Comparison of ENCODE assay signal across 18 cellular contexts in genomic region chr15:55084216-55084615, GRCh38.
A peak's percentile ranks its signal among the peaks of the same experiment; 100 is the strongest.
DNase-seq lines count a peak whose midpoint lies in the region; ATAC-seq lines count a peak whose summit lies in the region.
"Had no signal": no experiment of that assay in that cellular context is flagged by ENCODE, and none has a peak within 500 bp of the region (broad histone marks: within the 10 kb centered on the region; RNA-seq: fewer than 3 reads in every experiment).

No MANE protein-coding gene starts in this region.

- peaks cover 9% of the 10 kb centered on the region for H3K27me3 Mint-ChIP-seq in activated T-helper 17 cell treated with anti-CD3 and anti-CD28 coated beads, Interleukin-2, amount 50 U/mL, for 72 hours
- H3K27me3 Mint-ChIP-seq: B cell had no signal

- no peak overlapping the region for H3K4ac ChIP-seq in mesendoderm (ENCODE audit: low read depth, low read length)

- no peak overlapping the region for H3K27ac Mint-ChIP-seq in activated T-helper 17 cell treated with anti-CD3 and anti-CD28 coated beads, Interleukin-2, amount 50 U/mL, for 72 hours
- H3K27ac Mint-ChIP-seq: B cell; CD4-positive, alpha-beta T cell; CD8-positive, alpha-beta T cell had no signal

- no peak overlapping the region for H2BK15ac ChIP-seq in mesendoderm (replicated peaks; ENCODE audit: low read depth)

- no peak overlapping the region for H3K4me2 ChIP-seq in mesendoderm (ENCODE audit: low read length)
- H3K4me2 ChIP-seq: A549; BLaER1 treated with 17β-estradiol and CSF1 and Interleukin-3, amounts not matched to agents 10 nM and 100 nM had no signal

- no peaks in the 10 kb centered on the region for H3K36me3 ChIP-seq in mesendoderm (ENCODE audit: control insufficient read depth, insufficient read depth, low read length)
- H3K36me3 ChIP-seq: BLaER1 treated with 17β-estradiol and CSF1 and Interleukin-3, amounts not matched to agents 10 nM and 100 nM had no signal

- DNase-seq in NCI-H226 (peak; percentile 4), astrocyte of the hippocampus (ENCODE audit: low read depth, low spot score) (peak; percentile 77), mesendoderm (peak; percentile 7), GDM1 (lab: John Stamatoyannopoulos, UW) (no peak)
- no peak for DNase-seq in activated CD4-positive, alpha-beta T cell treated with anti-CD3 and anti-CD28 coated beads, Interleukin-2, amount 50 U/mL, for 1 hour
- DNase-seq: AML-193; Caco-2; Calu3; CD4-positive, alpha-beta T cell; CD8-positive, alpha-beta T cell; DMS79 treated with DMSO at 0.1 percent for 48 hours had no signal

- no peaks in the 10 kb centered on the region for H3K4me1 Mint-ChIP-seq in activated T-helper 17 cell treated with anti-CD3 and anti-CD28 coated beads, Interleukin-2, amount 50 U/mL, for 72 hours
- H3K4me1 Mint-ChIP-seq: B cell had no signal

- no peak overlapping the region for H3K27ac ChIP-seq in mesendoderm (ENCODE audit: low read depth, low read length)
- H3K27ac ChIP-seq: 22Rv1; A549; BLaER1 treated with 17β-estradiol and CSF1 and Interleukin-3, amounts not matched to agents 10 nM and 100 nM; C4-2B had no signal

- WGBS in mesendoderm (ENCODE audit: extremely low coverage, insufficient coverage, low lambda C conversion rate): no CpG with 5 or more reads among the region's 3 CpGs

- H2BK5ac ChIP-seq in mesendoderm (ENCODE audit: low read length): no peak overlapping the region

- ATAC-seq in activated T-helper 17 cell treated with anti-CD3 and anti-CD28 coated beads, Interleukin-2, amount 50 U/mL, for 72 hours (replicated peaks): no peak
- ATAC-seq: A549; CD8-positive, alpha-beta T cell; GM12878 had no signal

- no peak overlapping the region for H4K8ac ChIP-seq in mesendoderm (ENCODE audit: low read depth, low read length)

- H3K4me1 ChIP-seq in mesendoderm (ENCODE audit: control insufficient read depth, low read depth, low read length): no peaks in the 10 kb centered on the region
- H3K4me1 ChIP-seq: A549; BLaER1 treated with 17β-estradiol and CSF1 and Interleukin-3, amounts not matched to agents 10 nM and 100 nM; Caco-2 had no signal

- no peak overlapping the region for H3K4me3 ChIP-seq in mesendoderm (ENCODE audit: low read length)
- H3K4me3 ChIP-seq: A549; BLaER1 treated with 17β-estradiol and CSF1 and Interleukin-3, amounts not matched to agents 10 nM and 100 nM; GM12878 had no signal

- no peaks in the 10 kb centered on the region for H3K79me1 ChIP-seq in mesendoderm (ENCODE audit: low read length)

- H3K9ac ChIP-seq in mesendoderm (ENCODE audit: low read length): no peak overlapping the region
- H3K9ac ChIP-seq: BLaER1 treated with 17β-estradiol and CSF1 and Interleukin-3, amounts not matched to agents 10 nM and 100 nM had no signal

- H3K79me2 ChIP-seq in mesendoderm (ENCODE audit: control insufficient read depth, insufficient read depth, low read length): no peaks in the 10 kb centered on the region

- no peaks in the 10 kb centered on the region for H3K36me3 Mint-ChIP-seq in activated T-helper 17 cell treated with anti-CD3 and anti-CD28 coated beads, Interleukin-2, amount 50 U/mL, for 72 hours (ENCODE audit: low read depth)
- H3K36me3 Mint-ChIP-seq: CD8-positive, alpha-beta T cell had no signal

- no peak overlapping the region for H4K5ac ChIP-seq in mesendoderm (ENCODE audit: low read length)

- H3K27me3 ChIP-seq in mesendoderm (ENCODE audit: insufficient read depth, low read length, poor library complexity): no peaks in the 10 kb centered on the region
- H3K27me3 ChIP-seq: BLaER1 treated with 17β-estradiol and CSF1 and Interleukin-3, amounts not matched to agents 10 nM and 100 nM had no signal

- no peak overlapping the region for H2AK5ac ChIP-seq in mesendoderm (ENCODE audit: low read length)

- no peak overlapping the region for H3K4me3 Mint-ChIP-seq in activated T-helper 17 cell treated with anti-CD3 and anti-CD28 coated beads, Interleukin-2, amount 50 U/mL, for 72 hours
- H3K4me3 Mint-ChIP-seq: B cell; CD4-positive, alpha-beta T cell; CD8-positive, alpha-beta T cell had no signal

- H3K9me3 Mint-ChIP-seq in activated T-helper 17 cell treated with anti-CD3 and anti-CD28 coated beads, Interleukin-2, amount 50 U/mL, for 72 hours: peaks cover 3% of the 10 kb centered on the region

- H3K56ac ChIP-seq in mesendoderm (ENCODE audit: low read length): no peak overlapping the region

- H3K18ac ChIP-seq in mesendoderm (ENCODE audit: low read length): no peak overlapping the region

- no peak overlapping the region for H2BK120ac ChIP-seq in mesendoderm (ENCODE audit: low read depth, low read length)

- H3K23ac ChIP-seq in mesendoderm (ENCODE audit: low read length): no peak overlapping the region

Comparison
In these comparisons a context has a peak if more than half of its experiments do, and no peak if none do; other contexts are left out.
1. DNase-seq: peak in NCI-H226 (single experiment), astrocyte of the hippocampus (single experiment) and mesendoderm (single experiment); none in activated CD4-positive, alpha-beta T cell treated with anti-CD3 and anti-CD28 coated beads, Interleukin-2, amount 50 U/mL, for 1 hour (single experiment) and GDM1 (single experiment).